ENCODE assay signal across 25 cellular contexts in genomic region chr4:78651250-78651860, GRCh38.
DNase-seq lines count a peak whose midpoint lies in the region; ATAC-seq, FAIRE-seq and TF ChIP-seq lines count a peak whose summit lies in the region.
"Had no signal": no experiment of that assay in that cellular context is flagged by ENCODE, and none has a peak within 500 bp of the region (broad histone marks: within the 10 kb centered on the region; RNA-seq: fewer than 3 reads in every experiment).

No MANE protein-coding gene starts in this region.

- no peaks in the 10 kb centered on the region for H3K27me3 Mint-ChIP-seq in MCF 10A (ENCODE audit: insufficient read depth, unreplicated experiment)
- H3K27me3 Mint-ChIP-seq: dendritic cell treated with granulocyte-macrophage colony-stimulating factor and Interleukin-4, amounts not matched to agents 40 ng/mL and 50 ng/mL, for 4 days had no signal

- no peak for FAIRE-seq in frontal cortex (lab: Jason Lieb, UNC)
- FAIRE-seq: endometrium, RCC 7860 had no signal

- in situ Hi-C loops in mammary epithelial cell (cut with MboI; ENCODE audit: low sequenced_read_pairs in 2 of 2), result no loop called here

- H3K4me2 ChIP-seq in mammary epithelial cell (ENCODE audit: insufficient read depth, low read depth, low read length), result no peak overlapping the region
- H3K4me2 ChIP-seq: neural progenitor cell had no signal

- TF ChIP-seq CTCF in MCF 10A (IDR thresholded peaks at IDR 0.05; ENCODE audit: unreplicated experiment) (no peak), mammary epithelial cell (conservative IDR thresholded peaks at IDR 0.05 in 1 of 2, IDR thresholded peaks at IDR 0.05 in 1 of 2; ENCODE audit: extremely low read depth in 1 of 2, insufficient read depth in 1 of 2, low read depth in 1 of 2, low read length in 2 of 2) (no peak), breast epithelium (IDR thresholded peaks at IDR 0.05) (no peak), gastroesophageal sphincter (IDR thresholded peaks at IDR 0.05) (no peak), GM10248 (IDR thresholded peaks at IDR 0.05; ENCODE audit: control extremely low read depth, extremely low read depth, low read depth, missing control alignments) (no peak)

- H4K20me1 ChIP-seq in mammary epithelial cell (ENCODE audit: insufficient read depth, low read length), result no peaks in the 10 kb centered on the region

- H3K4me1 Mint-ChIP-seq in MCF 10A (ENCODE audit: insufficient read depth, unreplicated experiment), result peaks cover 28% of the 10 kb centered on the region
- H3K4me1 Mint-ChIP-seq: activated T-helper 17 cell treated with anti-CD3 and anti-CD28 coated beads, Interleukin-2, amount 50 U/mL, for 72 hours; immature natural killer cell had no signal

- H3K9me3 Mint-ChIP-seq in MCF 10A (ENCODE audit: unreplicated experiment), result no peaks in the 10 kb centered on the region
- H3K9me3 Mint-ChIP-seq: activated naive CD4-positive, alpha-beta T cell treated with anti-CD3 and anti-CD28 coated beads, Interleukin-2, amount 50 U/mL, for 72 hours; activated T-helper 17 cell treated with anti-CD3 and anti-CD28 coated beads, Interleukin-2, amount 50 U/mL, for 72 hours; dendritic cell treated with granulocyte-macrophage colony-stimulating factor and Interleukin-4, amounts not matched to agents 40 ng/mL and 50 ng/mL, for 4 days; immature natural killer cell; neural progenitor cell; WTC11 had no signal

- H3K27ac Mint-ChIP-seq in MCF 10A (ENCODE audit: low read depth, unreplicated experiment), result no peak overlapping the region
- H3K27ac Mint-ChIP-seq: activated naive CD4-positive, alpha-beta T cell treated with anti-CD3 and anti-CD28 coated beads, Interleukin-2, amount 50 U/mL, for 72 hours; activated T-helper 17 cell treated with anti-CD3 and anti-CD28 coated beads, Interleukin-2, amount 50 U/mL, for 72 hours; immature natural killer cell; neural progenitor cell; WTC11 had no signal

- H3K4me3 ChIP-seq in mammary epithelial cell (replicated peaks in 1 of 3; ENCODE audit: insufficient read depth in 1 of 3, low read depth in 2 of 3, low read length in 3 of 3) (no peak overlapping the region), breast epithelium (no peak overlapping the region), gastroesophageal sphincter (no peak overlapping the region)
- H3K4me3 ChIP-seq: cardiac muscle cell, neural progenitor cell, prostate gland, sigmoid colon had no signal

- BruUV-seq in MCF 10A (replicated peaks; lab: Mats Ljungman, UMichigan) (no TSS peak), mammary epithelial cell (replicated peaks; lab: Mats Ljungman, UMichigan) (no TSS peak)

- no peak overlapping the region for H3K9ac ChIP-seq in mammary epithelial cell (ENCODE audit: insufficient read depth, low read length)
- H3K9ac ChIP-seq: neural progenitor cell had no signal

- no peaks in the 10 kb centered on the region for H3K79me2 ChIP-seq in mammary epithelial cell (ENCODE audit: insufficient read depth, low read length)

- dilution Hi-C loops in mammary epithelial cell (cut with HindIII; ENCODE audit: low sequenced_read_pairs), result loop anchor here (5.0 kb wide), 1 partner anchor 51 kb away; no protein-coding TSS in a partner anchor

- 100% methylated on average over 4 of the region's 4 CpGs for WGBS in mammary epithelial cell (ENCODE audit: low coverage, missing lambda C conversion rate)
- WGBS in gastroesophageal sphincter (ENCODE audit: low coverage in 1 of 2), 2 donors, result 85 to 90% methylated on average over 2 to 4 of the region's 4 CpGs

- TF ChIP-seq EP300 in gastroesophageal sphincter (IDR thresholded peaks at IDR 0.05), result no peak

- H3K4me1 ChIP-seq in mammary epithelial cell (ENCODE audit: insufficient read depth, low read length), result peaks cover 20% of the 10 kb centered on the region
- peaks cover 0 to 7% of the 10 kb centered on the region in 2 donors for H3K4me1 ChIP-seq in breast epithelium
- peaks cover 11 to 52% (median 12%) of the 10 kb centered on the region in 3 donors for H3K4me1 ChIP-seq in gastroesophageal sphincter
- H3K4me1 ChIP-seq: neural progenitor cell, prostate gland had no signal

- H3K36me3 ChIP-seq in mammary epithelial cell (ENCODE audit: insufficient read depth, low read length), result no peaks in the 10 kb centered on the region
- H3K36me3 ChIP-seq in breast epithelium, result no peaks in the 10 kb centered on the region
- no peaks in the 10 kb centered on the region for H3K36me3 ChIP-seq in gastroesophageal sphincter
- H3K36me3 ChIP-seq: cardiac muscle cell, neural progenitor cell, prostate gland, sigmoid colon had no signal

- ATAC-seq in gastroesophageal sphincter, result no peak
- ATAC-seq: activated T-helper 17 cell treated with anti-CD3 and anti-CD28 coated beads, Interleukin-2, amount 50 U/mL, for 72 hours; WTC11 had no signal

- H2AFZ ChIP-seq in mammary epithelial cell (ENCODE audit: low read depth, low read length), result no peak overlapping the region

- no peaks in the 10 kb centered on the region for H3K9me3 ChIP-seq in mammary epithelial cell (replicated peaks; ENCODE audit: insufficient read depth, low read length)
- H3K9me3 ChIP-seq in breast epithelium, result no peaks in the 10 kb centered on the region
- H3K9me3 ChIP-seq in gastroesophageal sphincter, result no peaks in the 10 kb centered on the region
- H3K9me3 ChIP-seq: prostate gland, sigmoid colon had no signal

- H3K27me3 ChIP-seq in mammary epithelial cell (ENCODE audit: insufficient read depth, low read length) (no peaks in the 10 kb centered on the region), breast epithelium (no peaks in the 10 kb centered on the region), gastroesophageal sphincter (no peaks in the 10 kb centered on the region)
- H3K27me3 ChIP-seq: cardiac muscle cell, neural progenitor cell, sigmoid colon had no signal

- TF ChIP-seq POLR2A in breast epithelium (IDR thresholded peaks at IDR 0.05) (no peak), gastroesophageal sphincter (IDR thresholded peaks at IDR 0.05) (no peak)

- CTCF ChIA-PET in MCF 10A (lab: Yijun Ruan, JAX) (interaction anchor here (0.7 to 1.9 kb wide), 8 partner anchors 9 to 213 kb away, joined by 3 to 10 read pairs (median 3); no protein-coding TSS in a partner anchor), mammary epithelial cell (lab: Charles Lee; ENCODE audit: low non-redundant PET) (no interaction called here), GM10248 (lab: Yijun Ruan, JAX) (interaction anchor here (0.6 to 1.6 kb wide), 5 partner anchors 10 to 199 kb away, joined by 3 to 10 read pairs (median 3); no protein-coding TSS in a partner anchor)

- DNase-seq in MCF 10A (ENCODE audit: unreplicated experiment) (peak; percentile 31), mammary epithelial cell (no peak), breast epithelium (ENCODE audit: low spot score in 2 of 2) (no peak), frontal cortex (ENCODE audit: low spot score in 2 of 2) (no peak), cerebellar nuclear complex (lab: John Stamatoyannopoulos, UW) (no peak), GM10248 (ENCODE audit: extremely low spot score) (no peak)
- DNase-seq: activated CD4-positive, alpha-beta T cell treated with anti-CD3 and anti-CD28 coated beads, Interleukin-2, amount 50 U/mL, for 4 hours; foreskin fibroblast; GF-D8; immature natural killer cell; NCI-H187 treated with DMSO at 0.1 percent for 48 hours; NCI-H526; sigmoid colon; stimulated activated CD8-positive, alpha-beta memory T cell treated with anti-CD3 and anti-CD28 coated beads, Interleukin-4, amount 100 ng/mL, for 48 hours had no signal

- no peak overlapping the region for H3K4me3 Mint-ChIP-seq in MCF 10A (ENCODE audit: unreplicated experiment)
- H3K4me3 Mint-ChIP-seq: activated T-helper 17 cell treated with anti-CD3 and anti-CD28 coated beads, Interleukin-2, amount 50 U/mL, for 72 hours; dendritic cell treated with granulocyte-macrophage colony-stimulating factor and Interleukin-4, amounts not matched to agents 40 ng/mL and 50 ng/mL, for 4 days; immature natural killer cell; neural progenitor cell; WTC11 had no signal

- intact Hi-C loops in MCF 10A (cut with micrococcal nuclease), result no loop called here
- intact Hi-C loops in mammary epithelial cell (cut with micrococcal nuclease), result no loop called here
- intact Hi-C loops in breast epithelium (cut with DNase I; ENCODE audit: low total_unique reads), result no loop called here

- POLR2A ChIA-PET in MCF 10A (lab: Yijun Ruan, JAX) (interaction anchor here (0.6 to 3.9 kb wide), 7 partner anchors 10 to 724 kb away, joined by 3 to 33 read pairs (median 6); partner anchors contain the start of gene BMP2K), GM10248 (lab: Yijun Ruan, JAX) (no interaction called here)

- H3K27ac ChIP-seq in mammary epithelial cell (ENCODE audit: insufficient read depth, low read depth, low read length) (no peak overlapping the region), breast epithelium (peak overlapping the region; percentile 50 to 67), gastroesophageal sphincter (peak overlapping the region in 3 of 4 donors; percentile 59 to 74 (median 73)), temporal lobe (ENCODE audit: low read depth, low read length) (peak overlapping the region; percentile 64)
- H3K27ac ChIP-seq: cardiac muscle cell, neural progenitor cell, prostate gland had no signal

- H3K36me3 Mint-ChIP-seq in MCF 10A (ENCODE audit: insufficient read depth, unreplicated experiment), result no peaks in the 10 kb centered on the region
- H3K36me3 Mint-ChIP-seq: activated naive CD4-positive, alpha-beta T cell treated with anti-CD3 and anti-CD28 coated beads, Interleukin-2, amount 50 U/mL, for 72 hours; immature natural killer cell; neural progenitor cell; WTC11 had no signal
